In genomic region chr11:86515297-86516094, GRCh38 we compare ENCODE assay signal across 8 cellular contexts.
DNase-seq lines count a peak whose midpoint lies in the region; ATAC-seq and TF ChIP-seq lines count a peak whose summit lies in the region.

No MANE protein-coding gene starts in this region.

- H3K9ac ChIP-seq in SK-N-SH: peak overlapping the region; percentile 4; the same call in 1 of the 2 replicates

- H3K4me2 ChIP-seq in SK-N-SH: peak overlapping the region; percentile 53

- peaks cover 51% of the 10 kb centered on the region for H3F3A ChIP-seq in SK-N-SH (replicated peaks; ENCODE audit: insufficient read depth)

- H3K9me3 ChIP-seq in SK-N-SH: 0 out of 2 replicates have a peak, but pooled peaks cover 5% of the 10 kb centered on the region

- H3K27me3 ChIP-seq in SK-N-SH (ENCODE audit: insufficient read depth) (no peaks in the 10 kb centered on the region), foreskin keratinocyte (no peaks in the 10 kb centered on the region)

- no peaks in the 10 kb centered on the region for H3K36me3 ChIP-seq in SK-N-SH (replicated peaks in 1 of 2; ENCODE audit: control insufficient read depth in 1 of 2, insufficient read depth in 2 of 2, low read length in 1 of 2)

- CTCF ChIA-PET in SK-N-SH (lab: Yijun Ruan, JAX): interaction anchor here (1.3 kb wide), 2 partner anchors 17 to 34 kb away, joined by 3 to 5 read pairs; no protein-coding TSS in a partner anchor

- POLR2A ChIA-PET in SK-N-SH (lab: Yijun Ruan, JAX): no interaction called here

- no peak overlapping the region for H3K4me3 ChIP-seq in SK-N-SH (ENCODE audit: low read depth in 2 of 2, low read length in 1 of 2)
- H3K4me3 ChIP-seq in skeletal muscle cell (ENCODE audit: low read depth, low read length): no peak overlapping the region

- peak; percentile 86 for DNase-seq in GM04504 (ENCODE audit: low read depth)
- DNase-seq in SK-N-SH: peak; percentile 43
- DNase-seq in foreskin keratinocyte: peak; percentile 86 to 97
- peak; percentile 81 for DNase-seq in skeletal muscle cell (ENCODE audit: low read depth)
- no peak for DNase-seq in NCI-H2029 treated with DMSO at 0.1 percent for 48 hours (lab: John Stamatoyannopoulos, UW)
- DNase-seq in stimulated activated CD4-positive, alpha-beta T cell treated with anti-CD3 and anti-CD28 coated beads, Interleukin-2, amount 100 ng/mL, for 24 hours: no peak

- H2AFZ ChIP-seq in SK-N-SH (ENCODE audit: low read depth): no peak overlapping the region

- H3K27ac ChIP-seq in SK-N-SH (ENCODE audit: low read depth in 2 of 2, low read length in 1 of 2) (peak overlapping the region; percentile 43 to 79; a peak in 3 of 4 replicates), foreskin keratinocyte (peak overlapping the region; percentile 8)

- 39% methylated on average over 7 of the region's 7 CpGs for WGBS in SK-N-SH (ENCODE audit: low lambda C conversion rate)

- no peaks in the 10 kb centered on the region for H3K9me2 ChIP-seq in SK-N-SH

- H3K4me1 ChIP-seq in SK-N-SH (ENCODE audit: control insufficient read depth in 1 of 2, insufficient read depth in 2 of 2, low read depth in 1 of 2, low read length in 1 of 2) (peaks cover 12 to 48% of the 10 kb centered on the region in 2 experiments), foreskin keratinocyte (peaks cover 46% of the 10 kb centered on the region)

- ATAC-seq in foreskin keratinocyte (peak; percentile 95), GM19035 (IDR thresholded peaks at IDR 0.05; ENCODE audit: unreplicated experiment) (no peak), HG03565 (IDR thresholded peaks at IDR 0.05; ENCODE audit: unreplicated experiment) (no peak)

- no peak for TF ChIP-seq RAD21 in SK-N-SH (IDR thresholded peaks at IDR 0.05; ENCODE audit: low read length)

- no peaks in the 10 kb centered on the region for H3K79me2 ChIP-seq in SK-N-SH (ENCODE audit: insufficient read depth)

- peak in 1 of 2 experiments; percentile 62; a peak in 1 of 4 replicates for TF ChIP-seq EP300 in SK-N-SH (IDR thresholded peaks at IDR 0.05; ENCODE audit: borderline replicate concordance in 1 of 2, low read depth in 1 of 2, low read length in 1 of 2)

- TF ChIP-seq CTCF in SK-N-SH (IDR thresholded peaks at IDR 0.05): no peak
- TF ChIP-seq CTCF in foreskin keratinocyte (conservative IDR thresholded peaks at IDR 0.05): peak; percentile 40

- no peaks in the 10 kb centered on the region for H4K20me1 ChIP-seq in SK-N-SH (ENCODE audit: insufficient read depth)

TF ChIP-seq in SK-N-SH, 30 proteins besides CTCF, POLR2A, EP300 and RAD21:
- TF ChIP-seq, protein P1, sequence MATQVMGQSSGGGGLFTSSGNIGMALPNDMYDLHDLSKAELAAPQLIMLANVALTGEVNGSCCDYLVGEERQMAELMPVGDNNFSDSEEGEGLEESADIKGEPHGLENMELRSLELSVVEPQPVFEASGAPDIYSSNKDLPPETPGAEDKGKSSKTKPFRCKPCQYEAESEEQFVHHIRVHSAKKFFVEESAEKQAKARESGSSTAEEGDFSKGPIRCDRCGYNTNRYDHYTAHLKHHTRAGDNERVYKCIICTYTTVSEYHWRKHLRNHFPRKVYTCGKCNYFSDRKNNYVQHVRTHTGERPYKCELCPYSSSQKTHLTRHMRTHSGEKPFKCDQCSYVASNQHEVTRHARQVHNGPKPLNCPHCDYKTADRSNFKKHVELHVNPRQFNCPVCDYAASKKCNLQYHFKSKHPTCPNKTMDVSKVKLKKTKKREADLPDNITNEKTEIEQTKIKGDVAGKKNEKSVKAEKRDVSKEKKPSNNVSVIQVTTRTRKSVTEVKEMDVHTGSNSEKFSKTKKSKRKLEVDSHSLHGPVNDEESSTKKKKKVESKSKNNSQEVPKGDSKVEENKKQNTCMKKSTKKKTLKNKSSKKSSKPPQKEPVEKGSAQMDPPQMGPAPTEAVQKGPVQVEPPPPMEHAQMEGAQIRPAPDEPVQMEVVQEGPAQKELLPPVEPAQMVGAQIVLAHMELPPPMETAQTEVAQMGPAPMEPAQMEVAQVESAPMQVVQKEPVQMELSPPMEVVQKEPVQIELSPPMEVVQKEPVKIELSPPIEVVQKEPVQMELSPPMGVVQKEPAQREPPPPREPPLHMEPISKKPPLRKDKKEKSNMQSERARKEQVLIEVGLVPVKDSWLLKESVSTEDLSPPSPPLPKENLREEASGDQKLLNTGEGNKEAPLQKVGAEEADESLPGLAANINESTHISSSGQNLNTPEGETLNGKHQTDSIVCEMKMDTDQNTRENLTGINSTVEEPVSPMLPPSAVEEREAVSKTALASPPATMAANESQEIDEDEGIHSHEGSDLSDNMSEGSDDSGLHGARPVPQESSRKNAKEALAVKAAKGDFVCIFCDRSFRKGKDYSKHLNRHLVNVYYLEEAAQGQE (IDR thresholded peaks at IDR 0.05; ENCODE audit: low read depth, low read length): 0 out of 2 replicates have a peak, but pooled peaks have one; percentile 11
- TF ChIP-seq USF1 (IDR thresholded peaks at IDR 0.05; ENCODE audit: borderline replicate concordance, low read depth) (no peak), MXI1 (IDR thresholded peaks at IDR 0.05; ENCODE audit: low read depth, low read length) (no peak), PBX3 (IDR thresholded peaks at IDR 0.05) (peak; percentile 78), TAF1 (IDR thresholded peaks at IDR 0.05; ENCODE audit: borderline replicate concordance, low read depth, low read length) (no peak; the same call in 1 of the 2 replicates), TCF12 (IDR thresholded peaks at IDR 0.05) (peak; percentile 73), POLR2AphosphoS5 (IDR thresholded peaks at IDR 0.05; ENCODE audit: low read depth, low read length) (peak; percentile 26; the same call in 1 of the 2 replicates), SIN3A (IDR thresholded peaks at IDR 0.05; ENCODE audit: borderline replicate concordance, low read depth, low read length) (peak; percentile 28; the same call in 1 of the 2 replicates), JUND (IDR thresholded peaks at IDR 0.05) (peak; percentile 70), FOSL2 (IDR thresholded peaks at IDR 0.05; ENCODE audit: borderline replicate concordance, low read depth) (peak; percentile 88), NRF1 (IDR thresholded peaks at IDR 0.05; ENCODE audit: low read depth, low read length) (no peak), SMC3 (IDR thresholded peaks at IDR 0.05; ENCODE audit: low read depth, low read length) (no peak), FOXJ3 (CRISPR knock-in tag; IDR thresholded peaks at IDR 0.05) (no peak), IRF3 (IDR thresholded peaks at IDR 0.05; ENCODE audit: low read depth, low read length) (no peak), ELF1 (IDR thresholded peaks at IDR 0.05) (peak; percentile 31; the same call in 1 of the 2 replicates), NFIC (IDR thresholded peaks at IDR 0.05; ENCODE audit: borderline replicate concordance) (peak; percentile 63), TEAD4 (IDR thresholded peaks at IDR 0.05; ENCODE audit: borderline replicate concordance, insufficient read depth) (0 out of 2 replicates have a peak, but pooled peaks have one; percentile 11)
TF ChIP-seq in SK-N-SH: peak in this region for 10.

Comparison
In these comparisons a context has a peak if more than half of its experiments do, and no peak if none do; other contexts are left out.
1. DNase-seq: peak in GM04504 (single experiment), SK-N-SH (single experiment), foreskin keratinocyte (2 of 2) and skeletal muscle cell (single experiment); none in NCI-H2029 treated with DMSO at 0.1 percent for 48 hours (single experiment) and stimulated activated CD4-positive, alpha-beta T cell treated with anti-CD3 and anti-CD28 coated beads, Interleukin-2, amount 100 ng/mL, for 24 hours (0 of 2).